In the genomic region with DNA sequence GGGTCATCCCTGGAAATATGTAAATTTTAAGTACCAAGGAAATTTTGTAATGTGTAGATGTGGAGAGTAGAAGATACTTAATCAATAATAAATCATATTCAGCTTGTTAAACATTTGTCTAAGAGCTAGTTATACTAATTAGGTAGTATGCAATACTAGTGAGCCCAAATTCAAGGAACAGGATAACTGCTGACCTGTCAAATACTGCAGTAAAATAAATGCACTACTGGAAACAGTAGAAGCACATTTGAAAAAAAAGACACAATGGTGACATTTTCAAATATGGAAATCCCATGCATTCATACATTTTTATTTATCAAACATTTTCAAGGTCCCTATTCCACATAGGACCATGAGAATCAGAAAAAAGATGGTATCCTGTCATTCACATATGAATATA, we compare ENCODE assay signal across 3 cellular contexts.
TF ChIP-seq lines count a peak whose summit lies in the region.

No MANE protein-coding gene starts in this region.

TF ChIP-seq in A549, 52 proteins besides CTCF, POLR2A, EP300 and RAD21:
- no peak for TF ChIP-seq HOXB5 (CRISPR knock-in tag; IDR thresholded peaks at IDR 0.05)
- TF ChIP-seq MAFK (IDR thresholded peaks at IDR 0.05; ENCODE audit: partially characterized antibody), result peak; percentile 83
TF ChIP-seq in A549: peak in this region for 1.

TF ChIP-seq in IMR-90, 13 proteins besides CTCF, POLR2A, EP300 and RAD21:
- TF ChIP-seq MAFK (IDR thresholded peaks at IDR 0.05; ENCODE audit: low read depth, low read length), result peak; percentile 75
- TF ChIP-seq MXI1 (IDR thresholded peaks at IDR 0.05; ENCODE audit: borderline replicate concordance, low read depth, low read length), result no peak

TF ChIP-seq in K562, 482 proteins besides CTCF, POLR2A, EP300 and RAD21:
- TF ChIP-seq GABPB1 (CRISPR knock-in tag; IDR thresholded peaks at IDR 0.05) (no peak), C11orf30 (IDR thresholded peaks at IDR 0.05; ENCODE audit: low read depth) (peak; percentile 62), MAFK (IDR thresholded peaks at IDR 0.05; ENCODE audit: low read length) (peak; percentile 62), MAFF (IDR thresholded peaks at IDR 0.05; ENCODE audit: low read length) (peak; percentile 63; the same call in 1 of the 2 replicates), ZNF316 (IDR thresholded peaks at IDR 0.05) (peak; percentile 86), IRF2 (CRISPR knock-in tag; IDR thresholded peaks at IDR 0.05) (no peak), NR4A1 (CRISPR knock-in tag; IDR thresholded peaks at IDR 0.05) (no peak), NR4A1 (tag; IDR thresholded peaks at IDR 0.05) (no peak)
- TF ChIP-seq, protein P1, sequence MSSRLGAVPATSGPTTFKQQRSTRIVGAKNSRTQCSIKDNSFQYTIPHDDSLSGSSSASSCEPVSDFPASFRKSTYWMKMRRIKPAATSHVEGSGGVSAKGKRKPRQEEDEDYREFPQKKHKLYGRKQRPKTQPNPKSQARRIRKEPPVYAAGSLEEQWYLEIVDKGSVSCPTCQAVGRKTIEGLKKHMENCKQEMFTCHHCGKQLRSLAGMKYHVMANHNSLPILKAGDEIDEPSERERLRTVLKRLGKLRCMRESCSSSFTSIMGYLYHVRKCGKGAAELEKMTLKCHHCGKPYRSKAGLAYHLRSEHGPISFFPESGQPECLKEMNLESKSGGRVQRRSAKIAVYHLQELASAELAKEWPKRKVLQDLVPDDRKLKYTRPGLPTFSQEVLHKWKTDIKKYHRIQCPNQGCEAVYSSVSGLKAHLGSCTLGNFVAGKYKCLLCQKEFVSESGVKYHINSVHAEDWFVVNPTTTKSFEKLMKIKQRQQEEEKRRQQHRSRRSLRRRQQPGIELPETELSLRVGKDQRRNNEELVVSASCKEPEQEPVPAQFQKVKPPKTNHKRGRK (tag; IDR thresholded peaks at IDR 0.05), result no peak
